Comparison of ENCODE assay signal across 1 cellular context in the genomic region with DNA sequence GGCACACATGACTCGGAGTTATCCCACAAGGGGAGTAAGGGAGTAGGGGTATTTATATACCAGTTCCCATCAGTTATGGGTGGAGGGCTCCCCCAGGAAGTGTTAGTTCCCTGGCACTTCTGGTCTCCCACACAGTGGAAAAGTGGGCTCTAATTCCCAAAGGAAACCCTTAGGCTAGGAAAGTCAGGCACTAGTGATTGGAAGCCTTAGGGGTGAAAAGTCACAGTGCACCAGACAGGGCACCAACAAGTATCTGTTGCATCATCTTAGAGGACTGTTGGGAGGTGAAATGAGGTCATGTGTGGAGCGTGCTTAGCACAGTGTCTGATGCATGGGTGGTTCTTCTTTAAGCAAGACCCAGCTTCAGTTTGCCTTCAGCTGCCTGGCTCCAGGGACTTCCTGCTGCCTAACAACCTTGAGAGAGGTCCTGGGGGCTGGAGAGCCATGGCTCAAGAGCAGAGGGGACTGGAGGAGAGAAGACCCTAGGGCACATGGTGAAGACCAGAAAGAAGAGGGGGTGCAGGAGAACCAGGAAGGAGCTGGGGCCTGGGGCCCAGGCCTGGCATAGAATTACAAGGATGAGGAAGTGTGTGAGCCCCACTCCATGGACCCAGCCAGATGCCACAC.
TF ChIP-seq lines count a peak whose summit lies in the region.

No MANE protein-coding gene starts in this region.

TF ChIP-seq in K562, 482 proteins besides CTCF, POLR2A, EP300 and RAD21 (continued from another document and continues in another):
- TF ChIP-seq BRCA1 (IDR thresholded peaks at IDR 0.05) (no peak), BRCA1 (CRISPR knock-in tag; IDR thresholded peaks at IDR 0.05) (no peak), CREB1 (IDR thresholded peaks at IDR 0.05) (no peak), CREB1 (CRISPR knock-in tag; IDR thresholded peaks at IDR 0.05) (no peak; the same call in 1 of the 2 replicates), NFIC (IDR thresholded peaks at IDR 0.05) (no peak), TRIM24 (IDR thresholded peaks at IDR 0.05) (peak; percentile 45 to 75; a peak in 3 of 4 replicates), PCBP2 (IDR thresholded peaks at IDR 0.05; ENCODE audit: low read depth, low read length, poor library complexity, severe bottlenecking) (no peak), CHD2 (IDR thresholded peaks at IDR 0.05; ENCODE audit: low read depth, low read length) (no peak), ZNF668 (CRISPR knock-in tag; IDR thresholded peaks at IDR 0.05) (no peak), U2AF1 (optimal IDR thresholded peaks at IDR 0.05; ENCODE audit: low read depth, low read length) (no peak), STAG1 (CRISPR knock-in tag; IDR thresholded peaks at IDR 0.05; ENCODE audit: borderline replicate concordance) (no peak), ZNF184 (CRISPR knock-in tag; IDR thresholded peaks at IDR 0.05) (no peak), MAZ (CRISPR knock-in tag; conservative IDR thresholded peaks at IDR 0.05 in 1 of 2, IDR thresholded peaks at IDR 0.05 in 1 of 2) (no peak; a peak in 1 of 4 replicates), DPF2 (IDR thresholded peaks at IDR 0.05) (peak; percentile 43; the same call in 1 of the 2 replicates), NFE2L1 (tag; IDR thresholded peaks at IDR 0.05; ENCODE audit: borderline replicate concordance, low read depth) (no peak), KDM2B (CRISPR knock-in tag; IDR thresholded peaks at IDR 0.05) (no peak), HIVEP1 (CRISPR knock-in tag; IDR thresholded peaks at IDR 0.05) (no peak), ZNF316 (IDR thresholded peaks at IDR 0.05) (no peak), ZNF583 (CRISPR knock-in tag; IDR thresholded peaks at IDR 0.05) (0 out of 2 replicates have a peak, but pooled peaks have one; percentile 27), TCFL5 (CRISPR knock-in tag; conservative IDR thresholded peaks at IDR 0.05) (no peak), TCF3 (CRISPR knock-in tag; IDR thresholded peaks at IDR 0.05) (peak; percentile 15; the same call in 1 of the 2 replicates), E2F3 (CRISPR knock-in tag; IDR thresholded peaks at IDR 0.05) (no peak), GTF2A2 (tag; IDR thresholded peaks at IDR 0.05) (no peak), ETV1 (tag; conservative IDR thresholded peaks at IDR 0.05; ENCODE audit: low read depth) (0 out of 2 replicates have a peak, but pooled peaks have one; percentile 22), ARID1B (IDR thresholded peaks at IDR 0.05) (no peak; the same call in 1 of the 2 replicates), NFATC3 (IDR thresholded peaks at IDR 0.05) (no peak), SMARCA4 (IDR thresholded peaks at IDR 0.05) (peak; percentile 35; the same call in 1 of the 2 replicates), FOXA3 (CRISPR knock-in tag; conservative IDR thresholded peaks at IDR 0.05 in 1 of 2, IDR thresholded peaks at IDR 0.05 in 1 of 2) (no peak), CXXC5 (CRISPR knock-in tag; IDR thresholded peaks at IDR 0.05) (peak; percentile 87), ZEB2 (IDR thresholded peaks at IDR 0.05) (0 out of 2 replicates have a peak, but pooled peaks have one; percentile 16), ZNF239 (CRISPR knock-in tag; IDR thresholded peaks at IDR 0.05) (0 out of 2 replicates have a peak, but pooled peaks have one; percentile 40), MECOM (CRISPR knock-in tag; IDR thresholded peaks at IDR 0.05) (peak; percentile 79; the same call in 1 of the 2 replicates), ZSCAN29 (IDR thresholded peaks at IDR 0.05) (no peak), FOXA1 (IDR thresholded peaks at IDR 0.05; ENCODE audit: borderline replicate concordance) (no peak), PHF20 (IDR thresholded peaks at IDR 0.05; ENCODE audit: partially characterized antibody) (no peak), ZBTB8A (IDR thresholded peaks at IDR 0.05; ENCODE audit: partially characterized antibody) (no peak), PRMT5 (CRISPR knock-in tag; IDR thresholded peaks at IDR 0.05) (no peak), ZBTB1 (CRISPR knock-in tag; IDR thresholded peaks at IDR 0.05; ENCODE audit: borderline replicate concordance, low read depth) (0 out of 2 replicates have a peak, but pooled peaks have one; percentile 30), SMAD4 (CRISPR knock-in tag; conservative IDR thresholded peaks at IDR 0.05) (peak; percentile 98), ZNF764 (CRISPR knock-in tag; IDR thresholded peaks at IDR 0.05; ENCODE audit: low read depth) (no peak)
- TF ChIP-seq, protein P1, sequence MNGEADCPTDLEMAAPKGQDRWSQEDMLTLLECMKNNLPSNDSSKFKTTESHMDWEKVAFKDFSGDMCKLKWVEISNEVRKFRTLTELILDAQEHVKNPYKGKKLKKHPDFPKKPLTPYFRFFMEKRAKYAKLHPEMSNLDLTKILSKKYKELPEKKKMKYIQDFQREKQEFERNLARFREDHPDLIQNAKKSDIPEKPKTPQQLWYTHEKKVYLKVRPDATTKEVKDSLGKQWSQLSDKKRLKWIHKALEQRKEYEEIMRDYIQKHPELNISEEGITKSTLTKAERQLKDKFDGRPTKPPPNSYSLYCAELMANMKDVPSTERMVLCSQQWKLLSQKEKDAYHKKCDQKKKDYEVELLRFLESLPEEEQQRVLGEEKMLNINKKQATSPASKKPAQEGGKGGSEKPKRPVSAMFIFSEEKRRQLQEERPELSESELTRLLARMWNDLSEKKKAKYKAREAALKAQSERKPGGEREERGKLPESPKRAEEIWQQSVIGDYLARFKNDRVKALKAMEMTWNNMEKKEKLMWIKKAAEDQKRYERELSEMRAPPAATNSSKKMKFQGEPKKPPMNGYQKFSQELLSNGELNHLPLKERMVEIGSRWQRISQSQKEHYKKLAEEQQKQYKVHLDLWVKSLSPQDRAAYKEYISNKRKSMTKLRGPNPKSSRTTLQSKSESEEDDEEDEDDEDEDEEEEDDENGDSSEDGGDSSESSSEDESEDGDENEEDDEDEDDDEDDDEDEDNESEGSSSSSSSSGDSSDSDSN (IDR thresholded peaks at IDR 0.05; ENCODE audit: borderline replicate concordance in 1 of 2, low read depth in 2 of 2, low read length in 2 of 2): no peak
- TF ChIP-seq, protein P2, sequence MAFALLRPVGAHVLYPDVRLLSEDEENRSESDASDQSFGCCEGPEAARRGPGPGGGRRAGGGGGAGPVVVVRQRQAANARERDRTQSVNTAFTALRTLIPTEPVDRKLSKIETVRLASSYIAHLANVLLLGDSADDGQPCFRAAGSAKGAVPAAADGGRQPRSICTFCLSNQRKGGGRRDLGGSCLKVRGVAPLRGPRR (CRISPR knock-in tag; IDR thresholded peaks at IDR 0.05): no peak
- TF ChIP-seq, protein P3, sequence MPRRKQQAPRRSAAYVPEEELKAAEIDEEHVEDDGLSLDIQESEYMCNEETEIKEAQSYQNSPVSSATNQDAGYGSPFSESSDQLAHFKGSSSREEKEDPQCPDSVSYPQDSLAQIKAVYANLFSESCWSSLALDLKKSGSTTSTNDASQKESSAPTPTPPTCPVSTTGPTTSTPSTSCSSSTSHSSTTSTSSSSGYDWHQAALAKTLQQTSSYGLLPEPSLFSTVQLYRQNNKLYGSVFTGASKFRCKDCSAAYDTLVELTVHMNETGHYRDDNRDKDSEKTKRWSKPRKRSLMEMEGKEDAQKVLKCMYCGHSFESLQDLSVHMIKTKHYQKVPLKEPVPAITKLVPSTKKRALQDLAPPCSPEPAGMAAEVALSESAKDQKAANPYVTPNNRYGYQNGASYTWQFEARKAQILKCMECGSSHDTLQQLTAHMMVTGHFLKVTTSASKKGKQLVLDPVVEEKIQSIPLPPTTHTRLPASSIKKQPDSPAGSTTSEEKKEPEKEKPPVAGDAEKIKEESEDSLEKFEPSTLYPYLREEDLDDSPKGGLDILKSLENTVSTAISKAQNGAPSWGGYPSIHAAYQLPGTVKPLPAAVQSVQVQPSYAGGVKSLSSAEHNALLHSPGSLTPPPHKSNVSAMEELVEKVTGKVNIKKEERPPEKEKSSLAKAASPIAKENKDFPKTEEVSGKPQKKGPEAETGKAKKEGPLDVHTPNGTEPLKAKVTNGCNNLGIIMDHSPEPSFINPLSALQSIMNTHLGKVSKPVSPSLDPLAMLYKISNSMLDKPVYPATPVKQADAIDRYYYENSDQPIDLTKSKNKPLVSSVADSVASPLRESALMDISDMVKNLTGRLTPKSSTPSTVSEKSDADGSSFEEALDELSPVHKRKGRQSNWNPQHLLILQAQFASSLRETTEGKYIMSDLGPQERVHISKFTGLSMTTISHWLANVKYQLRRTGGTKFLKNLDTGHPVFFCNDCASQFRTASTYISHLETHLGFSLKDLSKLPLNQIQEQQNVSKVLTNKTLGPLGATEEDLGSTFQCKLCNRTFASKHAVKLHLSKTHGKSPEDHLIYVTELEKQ (CRISPR knock-in tag; IDR thresholded peaks at IDR 0.05): no peak
- TF ChIP-seq, protein P4, sequence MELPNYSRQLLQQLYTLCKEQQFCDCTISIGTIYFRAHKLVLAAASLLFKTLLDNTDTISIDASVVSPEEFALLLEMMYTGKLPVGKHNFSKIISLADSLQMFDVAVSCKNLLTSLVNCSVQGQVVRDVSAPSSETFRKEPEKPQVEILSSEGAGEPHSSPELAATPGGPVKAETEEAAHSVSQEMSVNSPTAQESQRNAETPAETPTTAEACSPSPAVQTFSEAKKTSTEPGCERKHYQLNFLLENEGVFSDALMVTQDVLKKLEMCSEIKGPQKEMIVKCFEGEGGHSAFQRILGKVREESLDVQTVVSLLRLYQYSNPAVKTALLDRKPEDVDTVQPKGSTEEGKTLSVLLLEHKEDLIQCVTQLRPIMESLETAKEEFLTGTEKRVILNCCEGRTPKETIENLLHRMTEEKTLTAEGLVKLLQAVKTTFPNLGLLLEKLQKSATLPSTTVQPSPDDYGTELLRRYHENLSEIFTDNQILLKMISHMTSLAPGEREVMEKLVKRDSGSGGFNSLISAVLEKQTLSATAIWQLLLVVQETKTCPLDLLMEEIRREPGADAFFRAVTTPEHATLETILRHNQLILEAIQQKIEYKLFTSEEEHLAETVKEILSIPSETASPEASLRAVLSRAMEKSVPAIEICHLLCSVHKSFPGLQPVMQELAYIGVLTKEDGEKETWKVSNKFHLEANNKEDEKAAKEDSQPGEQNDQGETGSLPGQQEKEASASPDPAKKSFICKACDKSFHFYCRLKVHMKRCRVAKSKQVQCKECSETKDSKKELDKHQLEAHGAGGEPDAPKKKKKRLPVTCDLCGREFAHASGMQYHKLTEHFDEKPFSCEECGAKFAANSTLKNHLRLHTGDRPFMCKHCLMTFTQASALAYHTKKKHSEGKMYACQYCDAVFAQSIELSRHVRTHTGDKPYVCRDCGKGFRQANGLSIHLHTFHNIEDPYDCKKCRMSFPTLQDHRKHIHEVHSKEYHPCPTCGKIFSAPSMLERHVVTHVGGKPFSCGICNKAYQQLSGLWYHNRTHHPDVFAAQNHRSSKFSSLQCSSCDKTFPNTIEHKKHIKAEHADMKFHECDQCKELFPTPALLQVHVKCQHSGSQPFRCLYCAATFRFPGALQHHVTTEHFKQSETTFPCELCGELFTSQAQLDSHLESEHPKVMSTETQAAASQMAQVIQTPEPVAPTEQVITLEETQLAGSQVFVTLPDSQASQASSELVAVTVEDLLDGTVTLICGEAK (IDR thresholded peaks at IDR 0.05): no peak
- TF ChIP-seq, protein P4 (CRISPR knock-in tag; IDR thresholded peaks at IDR 0.05): no peak
- TF ChIP-seq, protein P5, sequence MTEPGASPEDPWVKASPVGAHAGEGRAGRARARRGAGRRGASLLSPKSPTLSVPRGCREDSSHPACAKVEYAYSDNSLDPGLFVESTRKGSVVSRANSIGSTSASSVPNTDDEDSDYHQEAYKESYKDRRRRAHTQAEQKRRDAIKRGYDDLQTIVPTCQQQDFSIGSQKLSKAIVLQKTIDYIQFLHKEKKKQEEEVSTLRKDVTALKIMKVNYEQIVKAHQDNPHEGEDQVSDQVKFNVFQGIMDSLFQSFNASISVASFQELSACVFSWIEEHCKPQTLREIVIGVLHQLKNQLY (CRISPR knock-in tag; conservative IDR thresholded peaks at IDR 0.05): no peak
- TF ChIP-seq, protein P6, sequence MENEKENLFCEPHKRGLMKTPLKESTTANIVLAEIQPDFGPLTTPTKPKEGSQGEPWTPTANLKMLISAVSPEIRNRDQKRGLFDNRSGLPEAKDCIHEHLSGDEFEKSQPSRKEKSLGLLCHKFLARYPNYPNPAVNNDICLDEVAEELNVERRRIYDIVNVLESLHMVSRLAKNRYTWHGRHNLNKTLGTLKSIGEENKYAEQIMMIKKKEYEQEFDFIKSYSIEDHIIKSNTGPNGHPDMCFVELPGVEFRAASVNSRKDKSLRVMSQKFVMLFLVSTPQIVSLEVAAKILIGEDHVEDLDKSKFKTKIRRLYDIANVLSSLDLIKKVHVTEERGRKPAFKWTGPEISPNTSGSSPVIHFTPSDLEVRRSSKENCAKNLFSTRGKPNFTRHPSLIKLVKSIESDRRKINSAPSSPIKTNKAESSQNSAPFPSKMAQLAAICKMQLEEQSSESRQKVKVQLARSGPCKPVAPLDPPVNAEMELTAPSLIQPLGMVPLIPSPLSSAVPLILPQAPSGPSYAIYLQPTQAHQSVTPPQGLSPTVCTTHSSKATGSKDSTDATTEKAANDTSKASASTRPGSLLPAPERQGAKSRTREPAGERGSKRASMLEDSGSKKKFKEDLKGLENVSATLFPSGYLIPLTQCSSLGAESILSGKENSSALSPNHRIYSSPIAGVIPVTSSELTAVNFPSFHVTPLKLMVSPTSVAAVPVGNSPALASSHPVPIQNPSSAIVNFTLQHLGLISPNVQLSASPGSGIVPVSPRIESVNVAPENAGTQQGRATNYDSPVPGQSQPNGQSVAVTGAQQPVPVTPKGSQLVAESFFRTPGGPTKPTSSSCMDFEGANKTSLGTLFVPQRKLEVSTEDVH (IDR thresholded peaks at IDR 0.05; ENCODE audit: low read depth, partially characterized antibody): no peak
- TF ChIP-seq, protein P7, sequence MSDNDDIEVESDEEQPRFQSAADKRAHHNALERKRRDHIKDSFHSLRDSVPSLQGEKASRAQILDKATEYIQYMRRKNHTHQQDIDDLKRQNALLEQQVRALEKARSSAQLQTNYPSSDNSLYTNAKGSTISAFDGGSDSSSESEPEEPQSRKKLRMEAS (CRISPR knock-in tag; IDR thresholded peaks at IDR 0.05): 0 out of 2 replicates have a peak, but pooled peaks have one; percentile 12
